In genomic region chr15:33215941-33216872, GRCh38 we compare ENCODE assay signal across 9 cellular contexts. TPM values are rescaled to one million over a fixed set of nuclear protein-coding genes. Genes with fewer than 3 reads are reported as not detected.
A peak's percentile ranks its signal among the peaks of the same experiment; 100 is the strongest.
DNase-seq lines count a peak whose midpoint lies in the region; TF ChIP-seq lines count a peak whose summit lies in the region.
"Had no signal": no experiment of that assay in that cellular context is flagged by ENCODE, and none has a peak within 500 bp of the region (broad histone marks: within the 10 kb centered on the region; RNA-seq: fewer than 3 reads in every experiment).

No MANE protein-coding gene starts in this region.

- no peaks in the 10 kb centered on the region for H3K36me3 ChIP-seq in ascending aorta
- H3K36me3 ChIP-seq: SJCRH30 had no signal

- no peaks in the 10 kb centered on the region for H3K9me3 ChIP-seq in ascending aorta

- no peaks in the 10 kb centered on the region for H3K27me3 ChIP-seq in ascending aorta
- H3K27me3 ChIP-seq: SJCRH30 had no signal

- intact Hi-C loops in ascending aorta (cut with DNase I), result no loop called here

- TF ChIP-seq CTCF in retinal pigment epithelial cell (conservative IDR thresholded peaks at IDR 0.05; ENCODE audit: low read depth, low read length) (peak; percentile 75), ascending aorta (IDR thresholded peaks at IDR 0.05) (peak in 1 of 3 experiments; percentile 39)

- H3K4me3 ChIP-seq in retinal pigment epithelial cell (ENCODE audit: low read length) (no peak overlapping the region), ascending aorta (no peak overlapping the region)
- H3K4me3 ChIP-seq: SJCRH30 had no signal

- H3K27ac ChIP-seq in epithelial cell of prostate (no peak overlapping the region), ascending aorta (no peak overlapping the region)
- H3K27ac ChIP-seq: SJCRH30 had no signal

- DNase-seq in NCI-H510A treated with DMSO at 0.1 percent for 48 hours (lab: John Stamatoyannopoulos, UW) (peak; percentile 31), NCI-H510A (lab: John Stamatoyannopoulos, UW) (no peak), NOMO-1 treated with dmso at 0.1 percent for 144 hours (lab: John Stamatoyannopoulos, UW; ENCODE audit: unreplicated experiment) (peak; percentile 0), epithelial cell of prostate (ENCODE audit: low read depth, low spot score) (peak; percentile 29), retinal pigment epithelial cell (ENCODE audit: low read depth) (no peak), NCI-H2171 (lab: John Stamatoyannopoulos, UW) (no peak), NCI-H2029 (lab: John Stamatoyannopoulos, UW) (no peak), ascending aorta (ENCODE audit: low spot score in 2 of 2) (no peak)

- no peaks in the 10 kb centered on the region for H3K4me1 ChIP-seq in ascending aorta

RNA-seq across cellular contexts. Expression of gene FMN1, which starts 21.7 kb away (rescaled TPM):
- 4.3 TPM for total RNA-seq in ascending aorta

Comparison
In these comparisons a context has a peak if more than half of its experiments do, and no peak if none do; other contexts are left out.
1. DNase-seq: peak in NCI-H510A treated with DMSO at 0.1 percent for 48 hours (single experiment), NOMO-1 treated with dmso at 0.1 percent for 144 hours (single experiment) and epithelial cell of prostate (single experiment); none in NCI-H510A (single experiment), retinal pigment epithelial cell (single experiment), NCI-H2171 (single experiment), NCI-H2029 (single experiment) and ascending aorta (0 of 2).